8 cellular contexts compared by ENCODE assay signal in the genomic region with DNA sequence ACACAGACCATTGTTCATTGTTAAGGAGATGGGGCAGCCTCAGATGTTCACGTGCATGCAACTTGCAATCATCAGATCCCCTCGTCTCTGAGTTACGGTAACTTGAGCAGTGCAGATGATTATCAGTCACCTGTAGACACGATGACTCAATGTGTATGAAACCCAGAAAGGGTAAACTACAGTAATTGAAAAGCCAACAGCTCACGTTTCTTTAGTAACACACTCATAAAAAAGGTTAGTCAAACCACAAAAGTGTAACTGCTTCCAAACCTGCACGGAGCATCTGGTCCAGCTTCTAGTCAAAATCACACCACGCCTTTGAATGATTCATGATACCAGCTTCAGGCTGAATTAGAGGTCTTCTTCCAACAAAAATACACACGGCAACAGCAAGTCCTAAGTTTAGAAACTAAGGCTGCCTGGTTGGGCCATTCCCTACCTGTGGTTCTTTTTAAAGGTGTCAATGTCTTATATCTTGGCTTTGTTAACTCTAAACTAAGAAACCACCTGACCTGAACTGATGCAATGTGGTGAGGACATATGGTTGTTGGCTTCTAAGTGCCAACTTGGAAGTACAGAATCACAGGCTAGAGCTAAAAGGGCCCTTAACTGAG. TPM values are rescaled to one million over a fixed set of nuclear protein-coding genes. Genes with fewer than 3 reads are reported as not detected.
DNase-seq lines count a peak whose midpoint lies in the region; ATAC-seq and TF ChIP-seq lines count a peak whose summit lies in the region.

No MANE protein-coding gene starts in this region.

- ATAC-seq in GM18499 (IDR thresholded peaks at IDR 0.05; ENCODE audit: insufficient read depth, unreplicated experiment) (peak; percentile 45), HG02763 (IDR thresholded peaks at IDR 0.05; ENCODE audit: unreplicated experiment) (peak; percentile 44), Right ventricle myocardium inferior (no peak)

- DNase-seq in NCI-H2107 (lab: John Stamatoyannopoulos, UW) (peak; percentile 77), prostate gland (ENCODE audit: low spot score) (peak; percentile 62), Right ventricle myocardium inferior (ENCODE audit: missing footprints) (no peak), GM10266 (ENCODE audit: extremely low spot score) (no peak), NCI-H524 treated with DMSO at 0.1 percent for 48 hours (lab: John Stamatoyannopoulos, UW) (no peak)
- DNase-seq in activated T-cell treated with anti-CD3 and anti-CD28 coated beads, Interleukin-2, amount 50 U/mL, for 1 hour, result peak; percentile 41

- intact Hi-C loops in prostate gland (cut with DNase I) (no loop called here), Right ventricle myocardium inferior (cut with DNase I) (no loop called here)

- 24% methylated on average over 8 of the region's 8 CpGs for WGBS in prostate gland

- H3K36me3 ChIP-seq in prostate gland, result no peaks in the 10 kb centered on the region

- no peaks in the 10 kb centered on the region for H3K27me3 ChIP-seq in prostate gland (replicated peaks; ENCODE audit: insufficient read depth)

- no peak for TF ChIP-seq POLR2A in prostate gland (IDR thresholded peaks at IDR 0.05)

- TF ChIP-seq CTCF in prostate gland (IDR thresholded peaks at IDR 0.05), result no peak
- TF ChIP-seq CTCF in GM10266 (IDR thresholded peaks at IDR 0.05; ENCODE audit: control insufficient read depth, insufficient read depth, low read depth, missing control alignments), result no peak

- no peak overlapping the region for H3K27ac ChIP-seq in prostate gland

- no peaks in the 10 kb centered on the region for H3K4me1 ChIP-seq in prostate gland (replicated peaks)

- no peaks in the 10 kb centered on the region for H3K9me3 ChIP-seq in prostate gland

- H3K4me3 ChIP-seq in prostate gland, result no peak overlapping the region

RNA-seq across cellular contexts. Expression of gene GRB7, which starts 32.3 kb away (rescaled TPM):
- total RNA-seq in prostate gland (10 to 100 TPM; 25.7 to 32.6 TPM), Right ventricle myocardium inferior (2.4 TPM)

RNA-seq across cellular contexts. Expression of gene MIEN1, which starts 39.7 kb away (rescaled TPM):
- total RNA-seq in prostate gland, result 100 to 1,000 TPM in 1 of 2 donors, 10 to 100 TPM in 1; 46.5 to 119 TPM
- 49.4 TPM for total RNA-seq in Right ventricle myocardium inferior

Comparison
In these comparisons a context has a peak if more than half of its experiments do, and no peak if none do; other contexts are left out.
1. DNase-seq: peak in NCI-H2107 (single experiment), activated T-cell treated with anti-CD3 and anti-CD28 coated beads, Interleukin-2, amount 50 U/mL, for 1 hour (single experiment) and prostate gland (single experiment); none in Right ventricle myocardium inferior (single experiment), GM10266 (single experiment) and NCI-H524 treated with DMSO at 0.1 percent for 48 hours (single experiment).